In genomic region chr5:10933141-10933540, GRCh38 we compare ENCODE assay signal across 20 cellular contexts.
A peak's percentile ranks its signal among the peaks of the same experiment; 100 is the strongest.
DNase-seq lines count a peak whose midpoint lies in the region; ATAC-seq and TF ChIP-seq lines count a peak whose summit lies in the region.
"Had no signal": no experiment of that assay in that cellular context is flagged by ENCODE, and none has a peak within 500 bp of the region (broad histone marks: within the 10 kb centered on the region; RNA-seq: fewer than 3 reads in every experiment).

No MANE protein-coding gene starts in this region.

- no peaks in the 10 kb centered on the region for H3K27me3 ChIP-seq in esophagus muscularis mucosa
- H3K27me3 ChIP-seq: Peyer's patch, SJCRH30 had no signal

- ATAC-seq in HG03565 (IDR thresholded peaks at IDR 0.05; ENCODE audit: unreplicated experiment) (no peak), HG03439 (IDR thresholded peaks at IDR 0.05; ENCODE audit: unreplicated experiment) (no peak)
- ATAC-seq: HepG2, K562, T-cell had no signal

- TF ChIP-seq POLR2A in esophagus muscularis mucosa (IDR thresholded peaks at IDR 0.05; ENCODE audit: low read depth): no peak

- H3K4me3 ChIP-seq in esophagus muscularis mucosa: no peak overlapping the region
- H3K4me3 ChIP-seq: K562, MG63, Peyer's patch, SJCRH30 had no signal

- H3K4me1 ChIP-seq in esophagus muscularis mucosa: no peaks in the 10 kb centered on the region
- H3K4me1 ChIP-seq: Peyer's patch, SJCRH30 had no signal

- no peak overlapping the region for H3K27ac ChIP-seq in esophagus muscularis mucosa (replicated peaks in 1 of 4)
- H3K27ac ChIP-seq: HL-60, Peyer's patch, SJCRH30 had no signal

- TF ChIP-seq EP300 in esophagus muscularis mucosa (IDR thresholded peaks at IDR 0.05): no peak

- no peak for TF ChIP-seq CTCF in esophagus muscularis mucosa (IDR thresholded peaks at IDR 0.05)

- peak; percentile 57 for DNase-seq in DMS 273 (lab: John Stamatoyannopoulos, UW; ENCODE audit: unreplicated experiment)
- DNase-seq in NCI-H2171 (lab: John Stamatoyannopoulos, UW): peak; percentile 97
- peak; percentile 89 for DNase-seq in NCI-H748 treated with DMSO at 0.1 percent for 48 hours (lab: John Stamatoyannopoulos, UW)
- peak; percentile 84 for DNase-seq in esophagus muscularis mucosa (ENCODE audit: extremely low spot score)
- DNase-seq in NCI-H128 (lab: John Stamatoyannopoulos, UW; ENCODE audit: unreplicated experiment): no peak
- DNase-seq: DMS79; MG63; NCI-H1048; NCI-H1436; NCI-H2029; NCI-H510A treated with DMSO at 0.1 percent for 48 hours; NK-92 treated with Interleukin-12 subunit alpha and Interleukin-12 subunit beta, amount 100 ng/mL, for 24 hours; Peyer's patch; SJCRH30; T-cell had no signal

- 82% methylated on average over 4 of the region's 4 CpGs for WGBS in esophagus muscularis mucosa

- peaks cover 0 to 9% (median 0%) of the 10 kb centered on the region in 4 donors for H3K9me3 ChIP-seq in esophagus muscularis mucosa
- H3K9me3 ChIP-seq: Peyer's patch, SJCRH30 had no signal

- intact Hi-C loops in esophagus muscularis mucosa (cut with DNase I): no loop called here

- H3K36me3 ChIP-seq in esophagus muscularis mucosa: no peaks in the 10 kb centered on the region
- H3K36me3 ChIP-seq: MG63, Peyer's patch, SJCRH30 had no signal
